In the genomic region with DNA sequence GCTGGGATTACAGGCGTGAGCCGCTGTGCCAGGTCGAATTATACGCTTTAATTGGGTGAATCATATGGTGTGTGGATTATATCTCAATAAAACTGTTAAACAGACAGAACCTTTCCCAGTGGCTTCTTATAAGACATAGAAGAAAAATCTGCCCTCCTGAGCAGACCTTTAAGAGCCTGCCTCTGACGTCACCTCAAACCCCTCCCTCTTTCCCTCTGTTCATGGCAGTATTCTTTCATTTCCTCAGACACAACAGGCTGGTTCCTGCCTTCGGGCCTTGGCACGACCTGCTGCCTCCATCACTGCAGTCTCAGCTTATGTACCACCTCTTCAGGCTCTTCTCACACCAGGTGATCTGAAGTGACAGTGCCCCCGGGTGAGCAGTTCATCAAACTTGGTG, we compare ENCODE assay signal across 20 cellular contexts.
"Had no signal": no experiment of that assay in that cellular context is flagged by ENCODE, and none has a peak within 500 bp of the region (broad histone marks: within the 10 kb centered on the region; RNA-seq: fewer than 3 reads in every experiment).

No MANE protein-coding gene starts in this region.

- H3K9me3 ChIP-seq: colonic mucosa, heart left ventricle, mucosa of descending colon, suprapubic skin, thyroid gland, upper lobe of right lung, vagina had no signal

- H3K36me3 Mint-ChIP-seq: naive thymus-derived CD8-positive, alpha-beta T cell; stimulated activated effector memory CD8-positive, alpha-beta T cell treated with anti-CD3 and anti-CD28 coated beads, Interleukin-12 subunit alpha, Interleukin-12 subunit beta, amount 100 ng/mL, for 72 hours had no signal

- H3K4me1 Mint-ChIP-seq: naive thymus-derived CD8-positive, alpha-beta T cell; stimulated activated effector memory CD8-positive, alpha-beta T cell treated with anti-CD3 and anti-CD28 coated beads, Interleukin-12 subunit alpha, Interleukin-12 subunit beta, amount 100 ng/mL, for 72 hours had no signal

- H3K36me3 ChIP-seq: colonic mucosa, heart left ventricle, suprapubic skin, thyroid gland, upper lobe of right lung, vagina had no signal

- ATAC-seq: foreskin keratinocyte; heart left ventricle; mucosa of descending colon; naive thymus-derived CD8-positive, alpha-beta T cell; stimulated activated effector memory CD8-positive, alpha-beta T cell treated with anti-CD3 and anti-CD28 coated beads, Interleukin-12 subunit alpha, Interleukin-12 subunit beta, amount 100 ng/mL, for 72 hours; stimulated activated naive CD8-positive, alpha-beta T cell treated with anti-CD3 and anti-CD28 coated beads, Interleukin-15, Interleukin-2, amounts not matched to agents 100 U/mL and 50 U/mL, for 24 hours had no signal

- H3K27ac ChIP-seq: colonic mucosa, foreskin keratinocyte, suprapubic skin, thyroid gland, upper lobe of right lung, vagina had no signal

- H3K4me3 ChIP-seq: colonic mucosa, heart left ventricle, mucosa of descending colon, suprapubic skin, thyroid gland, upper lobe of right lung, vagina had no signal

- H3K4me1 ChIP-seq: foreskin keratinocyte, suprapubic skin, thyroid gland, upper lobe of right lung, vagina had no signal

- H3K4me3 Mint-ChIP-seq: endodermal cell; naive thymus-derived CD8-positive, alpha-beta T cell; stimulated activated effector memory CD8-positive, alpha-beta T cell treated with anti-CD3 and anti-CD28 coated beads, Interleukin-12 subunit alpha, Interleukin-12 subunit beta, amount 100 ng/mL, for 72 hours had no signal

- H3K27me3 ChIP-seq: colonic mucosa, thyroid gland, vagina had no signal

- H3K27ac Mint-ChIP-seq: endodermal cell; naive thymus-derived CD8-positive, alpha-beta T cell; stimulated activated effector memory CD8-positive, alpha-beta T cell treated with anti-CD3 and anti-CD28 coated beads, Interleukin-12 subunit alpha, Interleukin-12 subunit beta, amount 100 ng/mL, for 72 hours had no signal

- H3K9me3 Mint-ChIP-seq: endodermal cell; stimulated activated effector memory CD8-positive, alpha-beta T cell treated with anti-CD3 and anti-CD28 coated beads, Interleukin-12 subunit alpha, Interleukin-12 subunit beta, amount 100 ng/mL, for 72 hours had no signal

- DNase-seq: colonic mucosa; effector CD4-positive, alpha-beta T cell; endodermal cell; erythroblast; foreskin keratinocyte; heart left ventricle; hippocampal formation; kidney glomerular epithelial cell; mucosa of descending colon; naive thymus-derived CD8-positive, alpha-beta T cell; posterior cingulate gyrus; small intestine; stimulated activated CD4-positive, alpha-beta T cell treated with anti-CD3 and anti-CD28 coated beads, Interleukin-4, amount 100 ng/mL, for 1 hour; stimulated activated CD8-positive, alpha-beta memory T cell treated with anti-CD3 and anti-CD28 coated beads, Interleukin-4, amount 100 ng/mL, for 48 hours; stimulated activated naive CD8-positive, alpha-beta T cell treated with anti-CD3 and anti-CD28 coated beads, Interleukin-15, Interleukin-2, amounts not matched to agents 100 U/mL and 50 U/mL, for 24 hours; thyroid gland; upper lobe of right lung had no signal
